In genomic region chr9:104745852-104746251, GRCh38 we compare ENCODE assay signal across 1 cellular context.
TF ChIP-seq lines count a peak whose summit lies in the region.

No MANE protein-coding gene starts in this region.

TF ChIP-seq in HepG2, 621 proteins besides CTCF, POLR2A, EP300 and RAD21:
- TF ChIP-seq CREBL2 (CRISPR knock-in tag; IDR thresholded peaks at IDR 0.05; ENCODE audit: borderline replicate concordance), result no peak
TF ChIP-seq in HepG2: peak in this region for 0.
